10 cellular contexts compared by ENCODE assay signal in genomic region chr10:115094605-115095004, GRCh38. TPM values are rescaled to one million over a fixed set of nuclear protein-coding genes. Genes with fewer than 3 reads are reported as not detected.
DNase-seq lines count a peak whose midpoint lies in the region; ATAC-seq, FAIRE-seq and TF ChIP-seq lines count a peak whose summit lies in the region.
"Had no signal": no experiment of that assay in that cellular context is flagged by ENCODE, and none has a peak within 500 bp of the region (broad histone marks: within the 10 kb centered on the region; RNA-seq: fewer than 3 reads in every experiment).

No MANE protein-coding gene starts in this region.

- H3K27me3 Mint-ChIP-seq in brain = peaks cover 16% of the 10 kb centered on the region
- H3K27me3 Mint-ChIP-seq in nephron (ENCODE audit: low read depth) = peaks cover 22% of the 10 kb centered on the region

- in situ Hi-C loops in ACHN (cut with HindIII; ENCODE audit: low pct_ligation_motif_present, low pct_unique_long_range_greater_than_20kb, low sequenced_read_pairs) = no loop called here

- DNase-seq in ACHN (peak; percentile 25), GM12892 (ENCODE audit: insufficient read length) (no peak), omental fat pad (ENCODE audit: low spot score) (no peak), DMS53 treated with DMSO at 0.1 percent for 48 hours (lab: John Stamatoyannopoulos, UW; ENCODE audit: unreplicated experiment) (no peak), OCI-M1 (lab: John Stamatoyannopoulos, UW) (no peak)
- DNase-seq: NCI-H1694 treated with DMSO at 0.1 percent for 48 hours, RPMI8226 had no signal

- peaks cover 9% of the 10 kb centered on the region for H3K36me3 Mint-ChIP-seq in brain
- H3K36me3 Mint-ChIP-seq in nephron (ENCODE audit: low read depth) = peaks cover 5% of the 10 kb centered on the region

- peak overlapping the region; percentile 88 to 96 (median 91) for H3K4me3 Mint-ChIP-seq in brain
- H3K4me3 Mint-ChIP-seq in nephron = peak overlapping the region; percentile 87 to 96 (median 90)

- no peaks in the 10 kb centered on the region for H3K9me3 Mint-ChIP-seq in brain
- no peaks in the 10 kb centered on the region for H3K9me3 Mint-ChIP-seq in nephron

- TF ChIP-seq POLR2A in GM12892 (IDR thresholded peaks at IDR 0.05; ENCODE audit: low read depth, low read length) = no peak

- H3K4me1 Mint-ChIP-seq in brain (peaks cover 66% of the 10 kb centered on the region), nephron (peaks cover 31% of the 10 kb centered on the region)

- H3K27ac Mint-ChIP-seq in brain (peak overlapping the region; percentile 65 to 88 (median 78)), nephron (peak overlapping the region; percentile 74 to 88 (median 80))

- ATAC-seq in omental fat pad (ENCODE audit: low FRiP score) (no peak), HG03175 (IDR thresholded peaks at IDR 0.05; ENCODE audit: unreplicated experiment) (no peak)

- TF ChIP-seq CTCF in brain (conservative IDR thresholded peaks at IDR 0.05) (no peak), nephron (IDR thresholded peaks at IDR 0.05; ENCODE audit: unreplicated experiment in 3 of 3) (no peak), omental fat pad (IDR thresholded peaks at IDR 0.05) (no peak)

- peak; percentile 66 for FAIRE-seq in GM12892 (lab: Jason Lieb, UNC)

RNA-seq across cellular contexts. Expression of gene ATRNL1, which starts 1.4 kb away (rescaled TPM):
- 7.2 TPM for polyA plus RNA-seq in GM12892 (2012; ENCODE audit: missing spikeins)
- 3.9 TPM for polyA plus RNA-seq in brain (ENCODE audit: insufficient read depth, low read depth, low replicate concordance)
- total RNA-seq in omental fat pad = 10 to 100 TPM in 1 of 4 donors, 1 to 10 TPM in 3; 2.5 to 19.0 (median 4.6) TPM
